In genomic region chr16:31265329-31266245, GRCh38 we compare ENCODE assay signal across 9 cellular contexts. TPM values are rescaled to one million over a fixed set of nuclear protein-coding genes. Genes with fewer than 3 reads are reported as not detected.
DNase-seq lines count a peak whose midpoint lies in the region; ATAC-seq and TF ChIP-seq lines count a peak whose summit lies in the region.
"Had no signal": no experiment of that assay in that cellular context is flagged by ENCODE, and none has a peak within 500 bp of the region (broad histone marks: within the 10 kb centered on the region; RNA-seq: fewer than 3 reads in every experiment).

No MANE protein-coding gene starts in this region.

- DNase-seq in T-helper 17 cell (peak; percentile 23 to 44 (median 31)), astrocyte of the hippocampus (ENCODE audit: low read depth, low spot score) (peak; percentile 55), psoas muscle (peak in 1 of 2 donors; percentile 19), NCI-H1417 treated with DMSO at 0.1 percent for 48 hours (lab: John Stamatoyannopoulos, UW) (no peak), NCI-H1930 (lab: John Stamatoyannopoulos, UW) (no peak), gastrocnemius medialis (no peak)

- no peaks in the 10 kb centered on the region for H3K9me3 ChIP-seq in T-helper 17 cell (ENCODE audit: control insufficient read depth, low read length, poor library complexity, severe bottlenecking)
- H3K9me3 ChIP-seq in psoas muscle, result no peaks in the 10 kb centered on the region
- no peaks in the 10 kb centered on the region for H3K9me3 ChIP-seq in gastrocnemius medialis

- H3K4me1 Mint-ChIP-seq in T-helper 17 cell, result peaks cover 30% of the 10 kb centered on the region

- H3K27me3 Mint-ChIP-seq in T-helper 17 cell, result peaks cover 25% of the 10 kb centered on the region

- no peaks in the 10 kb centered on the region for H3K4me1 ChIP-seq in psoas muscle
- H3K4me1 ChIP-seq in gastrocnemius medialis, result no peaks in the 10 kb centered on the region

- H3K4me3 ChIP-seq in psoas muscle (no peak overlapping the region), gastrocnemius medialis (no peak overlapping the region)

- no peaks in the 10 kb centered on the region for H3K36me3 ChIP-seq in psoas muscle (ENCODE audit: insufficient read depth in 1 of 2, low read depth in 1 of 2)
- H3K36me3 ChIP-seq in gastrocnemius medialis, result no peaks in the 10 kb centered on the region

- intact Hi-C loops in psoas muscle (cut with DNase I), result no loop called here
- intact Hi-C loops in gastrocnemius medialis (cut with DNase I; ENCODE audit: low total_unique reads), result no loop called here

- H3K4me3 Mint-ChIP-seq in T-helper 17 cell, result peak overlapping the region; percentile 67

- TF ChIP-seq CTCF in psoas muscle (IDR thresholded peaks at IDR 0.05) (no peak), gastrocnemius medialis (IDR thresholded peaks at IDR 0.05 in 4 of 5, conservative IDR thresholded peaks at IDR 0.05 in 1 of 5) (no peak)

- 46 to 54% (median 49%) methylated on average over 20 of the region's 20 CpGs for WGBS in psoas muscle, 3 donors

- peaks cover 9% of the 10 kb centered on the region for H3K36me3 Mint-ChIP-seq in T-helper 17 cell (ENCODE audit: low read depth)

- H3K27ac ChIP-seq in psoas muscle (no peak overlapping the region), gastrocnemius medialis (no peak overlapping the region)

- TF ChIP-seq POLR2A in gastrocnemius medialis (IDR thresholded peaks at IDR 0.05), result no peak

- in situ Hi-C loops in gastrocnemius medialis (cut with MboI; ENCODE audit: low sequenced_read_pairs in 4 of 4), result no loop called here

- H3K27ac Mint-ChIP-seq in T-helper 17 cell, result peak overlapping the region; percentile 89

- H3K27me3 ChIP-seq in psoas muscle (ENCODE audit: insufficient read depth in 3 of 3, low read length in 2 of 3) (no peaks in the 10 kb centered on the region), gastrocnemius medialis (peaks cover 0 to 5% (median 2%) of the 10 kb centered on the region in 3 donors)

- ATAC-seq in GM18870 (IDR thresholded peaks at IDR 0.05; ENCODE audit: unreplicated experiment), result peak; percentile 85
- ATAC-seq in HG02981 (IDR thresholded peaks at IDR 0.05; ENCODE audit: unreplicated experiment), result peak; percentile 76
- peak; percentile 99 for ATAC-seq in T-helper 17 cell
- peak in 3 of 4 donors; percentile 54 to 73 (median 71) for ATAC-seq in psoas muscle
- ATAC-seq in gastrocnemius medialis, result no peak

RNA-seq across cellular contexts. Expression of gene ITGAM, which starts 5.8 kb away (rescaled TPM):
- total RNA-seq in T-helper 17 cell, result 10 to 100 TPM in 1 of 2 donors, 1 to 10 TPM in 1; 7.3 to 12.5 TPM
- 1 to 10 TPM; 3.2 to 5.9 (median 3.9) TPM for total RNA-seq in psoas muscle
- polyA plus RNA-seq in psoas muscle, result 1 to 10 TPM in 2 of 3 donors, under 1 TPM in 1; 0.52 to 2.5 (median 1.4) TPM
- 1 to 10 TPM in 3 of 4 donors, under 1 TPM in 1; 0.68 to 3.9 (median 3.0) TPM for total RNA-seq in gastrocnemius medialis

RNA-seq across cellular contexts. Expression of gene PYDC1, which starts 48.7 kb away (rescaled TPM):
- total RNA-seq in T-helper 17 cell (not detected), psoas muscle (not detected), gastrocnemius medialis (not detected)
- polyA plus RNA-seq in psoas muscle, result not detected
- total RNA-seq: T-helper 2 cell treated with Interferon-gamma antibody and Interleukin-4, amounts not matched to agents 100 ng/mL and 5 ng/mL, for 36 hours had no signal

RNA-seq across cellular contexts. Expression of gene TRIM72, which starts 51.7 kb away (rescaled TPM):
- total RNA-seq in T-helper 17 cell (under 1 TPM; 0.08 to 0.17 TPM), psoas muscle (100 to 1,000 TPM; 155 to 236 (median 229) TPM), gastrocnemius medialis (100 to 1,000 TPM in 2 of 4 donors, 10 to 100 TPM in 2; 76.7 to 101 (median 97.4) TPM)
- polyA plus RNA-seq in psoas muscle, result 100 to 1,000 TPM in 1 of 3 donors, 10 to 100 TPM in 2; 62.9 to 132 (median 64.8) TPM
- total RNA-seq: T-helper 2 cell treated with Interferon-gamma antibody and Interleukin-4, amounts not matched to agents 100 ng/mL and 5 ng/mL, for 36 hours had no signal

Comparison
In these comparisons a context has a peak if more than half of its experiments do, and no peak if none do; other contexts are left out.
1. ATAC-seq: peak in GM18870 (single experiment), HG02981 (single experiment), T-helper 17 cell (single experiment) and psoas muscle (3 of 4); none in gastrocnemius medialis (0 of 2).
2. DNase-seq: peak in T-helper 17 cell (3 of 3) and astrocyte of the hippocampus (single experiment); none in NCI-H1417 treated with DMSO at 0.1 percent for 48 hours (single experiment), NCI-H1930 (0 of 2) and gastrocnemius medialis (0 of 2).
3. RNA of gene TRIM72, which starts 51.7 kb away (total RNA-seq): 155 to 236 TPM in psoas muscle and 76.7 to 101 TPM in gastrocnemius medialis; 0.08 to 0.17 TPM in T-helper 17 cell; every median in the first group is over 10 times any median in the second.